Comparison of ENCODE assay signal across 18 cellular contexts in the genomic region with DNA sequence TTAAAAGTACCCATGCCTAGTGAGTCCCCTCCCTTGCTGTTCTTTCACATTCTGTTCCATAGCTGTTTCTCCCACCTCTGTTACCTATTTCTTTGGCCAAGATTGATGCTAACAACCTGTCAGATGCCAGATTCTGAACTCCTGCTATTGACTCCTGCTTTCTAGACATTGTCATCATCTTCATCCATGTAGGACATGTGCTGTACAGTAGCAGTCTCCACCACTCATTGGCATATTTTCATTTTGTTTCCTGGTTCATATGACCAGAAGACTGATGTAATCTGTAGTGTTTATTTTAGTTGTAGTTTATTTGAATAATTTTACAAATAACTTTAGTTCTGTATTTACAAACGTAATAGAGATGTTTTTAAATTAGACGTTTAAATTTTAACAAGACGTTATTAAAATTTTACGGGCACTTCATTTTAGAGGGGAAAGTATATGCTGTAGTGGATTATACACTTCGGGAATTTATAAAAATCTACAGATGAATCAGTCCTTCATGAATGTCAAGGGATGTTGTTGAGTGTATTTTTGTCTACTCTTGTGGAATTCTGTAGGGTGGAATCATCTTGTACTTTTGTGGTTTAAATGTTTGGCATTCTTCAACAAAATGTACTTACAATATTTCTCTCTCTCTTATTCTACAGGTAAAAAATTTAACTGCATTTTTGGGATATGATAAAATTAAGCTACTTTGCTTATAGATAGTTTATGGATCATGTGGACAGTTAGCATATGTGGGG.
"Had no signal": no experiment of that assay in that cellular context is flagged by ENCODE, and none has a peak within 500 bp of the region (broad histone marks: within the 10 kb centered on the region; RNA-seq: fewer than 3 reads in every experiment).

No MANE protein-coding gene starts in this region.

- H3K27me3 ChIP-seq: hepatocyte, ovary, right atrium auricular region, testis, uterus had no signal

- H3K4me2 ChIP-seq: hepatocyte had no signal

- H3K36me3 ChIP-seq: ovary, uterus had no signal

- H3K9me3 ChIP-seq: ovary, psoas muscle, right atrium auricular region, testis, uterus had no signal

- DNase-seq: activated gamma-delta T cell treated with Interleukin-2 at 50 U/mL for 16 hours; activated T-cell treated with anti-CD3 and anti-CD28 coated beads, Interleukin-2, amount 50 U/mL, for 1 hour; dermis blood vessel endothelial cell; effector CD8-positive, alpha-beta T cell; foreskin melanocyte; immature natural killer cell; midbrain; ovary; psoas muscle; T-helper 9 cell; testis; trophoblast cell; uterus had no signal

- H3K4me1 ChIP-seq: psoas muscle, right atrium auricular region, testis, uterus had no signal

- H3K27ac ChIP-seq: hepatocyte, ovary, psoas muscle, right atrium auricular region, skin epidermis, testis, uterus had no signal

- H3K79me2 ChIP-seq: hepatocyte had no signal

- H2AFZ ChIP-seq: hepatocyte had no signal

- H3K4me3 ChIP-seq: hepatocyte, ovary, psoas muscle, right atrium auricular region, skin epidermis, testis, uterus had no signal

- ATAC-seq: natural killer cell treated with Interleukin-12 subunit alpha and Interleukin-12 subunit beta and Interleukin-15 and Interleukin-18, amount 100 ng/mL, for 72 hours; psoas muscle; stimulated activated memory B cell treated with anti-CD40 and anti-IgM and Interleukin-4, amounts not matched to agents 10 μg/mL and 1 μg/mL and 100 μg/mL, for 72 hours had no signal
